17 cellular contexts compared by ENCODE assay signal in genomic region chr6:55399331-55399730, GRCh38.
"Had no signal": no experiment of that assay in that cellular context is flagged by ENCODE, and none has a peak within 500 bp of the region (broad histone marks: within the 10 kb centered on the region; RNA-seq: fewer than 3 reads in every experiment).

No MANE protein-coding gene starts in this region.

- DNase-seq: activated B cell treated with CpG ODN at 0.5 μM for 24 hours; activated CD4-positive, alpha-beta T cell treated with anti-CD3 and anti-CD28 coated beads for 36 hours; activated CD4-positive, alpha-beta T cell treated with anti-CD3 and anti-CD28 coated beads, Interleukin-2, amount 50 U/mL, for 4 hours; activated CD8-positive, alpha-beta memory T cell treated with anti-CD3 and anti-CD28 coated beads, Interleukin-2, amount 50 U/mL, for 48 hours; activated naive CD4-positive, alpha-beta T cell treated with anti-CD3 and anti-CD28 coated beads for 36 hours; activated naive CD8-positive, alpha-beta T cell treated with anti-CD3 and anti-CD28 coated beads, Interleukin-2, amount 10 ng/mL, durations not matched to agents 7 days and 5 days; activated T-cell treated with anti-CD3 and anti-CD28 coated beads, Interleukin-2, amount 50 U/mL, for 4 hours; effector CD8-positive, alpha-beta T cell; left lung; midbrain; natural killer cell; stimulated activated CD4-positive, alpha-beta T cell treated with anti-CD3 and anti-CD28 coated beads, Interleukin-4, amount 100 ng/mL, for 24 hours; stimulated activated naive CD8-positive, alpha-beta T cell treated with anti-CD3 and anti-CD28 coated beads, Interleukin-15, Interleukin-2, amounts not matched to agents 100 U/mL and 50 U/mL, for 24 hours; T-cell; upper lobe of right lung had no signal

- H3K4me1 ChIP-seq: foreskin keratinocyte, left lung, upper lobe of right lung had no signal

- H3K27ac ChIP-seq: foreskin keratinocyte, left lung, upper lobe of right lung had no signal

- H3K27me3 ChIP-seq: left lung, upper lobe of right lung had no signal

- H3K36me3 ChIP-seq: left lung, upper lobe of right lung had no signal

- H3K4me3 ChIP-seq: left lung, lung, upper lobe of right lung had no signal

- H3K9me3 ChIP-seq: left lung, upper lobe of right lung had no signal
